Comparison of ENCODE assay signal across 7 cellular contexts in the genomic region with DNA sequence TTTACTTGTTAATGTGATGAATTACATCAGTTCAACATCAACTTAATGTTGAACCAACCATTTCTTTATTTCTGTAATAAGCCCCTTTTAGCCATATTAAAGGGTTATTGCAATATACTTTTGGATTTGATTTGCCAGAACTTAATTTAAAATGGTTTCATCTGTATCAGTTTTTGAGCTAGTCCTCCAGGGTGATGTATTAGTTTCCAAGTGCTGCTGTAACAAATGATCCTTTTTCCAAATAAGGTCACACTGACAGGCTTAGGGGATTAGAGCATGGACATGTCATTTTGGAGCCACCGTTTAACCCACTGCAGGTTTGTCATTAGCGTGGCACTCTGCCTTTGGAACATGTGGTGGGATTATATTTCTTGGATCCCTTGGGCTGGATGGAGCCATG.
"Had no signal": no experiment of that assay in that cellular context is flagged by ENCODE, and none has a peak within 500 bp of the region (broad histone marks: within the 10 kb centered on the region; RNA-seq: fewer than 3 reads in every experiment).

No MANE protein-coding gene starts in this region.

- H3K4me3 ChIP-seq: K562 had no signal

- FAIRE-seq: HTR-8/SVneo, K562 had no signal

- H3K4me2 ChIP-seq: KMS-11 had no signal

- H3K9ac ChIP-seq: KMS-11 had no signal

- DNase-seq: IMR-90, KBM-7, KG1 had no signal

- ATAC-seq: K562 had no signal

- H3K27ac ChIP-seq: HL-60, KMS-11 had no signal
